Comparison of ENCODE assay signal across 8 cellular contexts in genomic region chr4:154779362-154779947, GRCh38. TPM values are rescaled to one million over a fixed set of nuclear protein-coding genes. Genes with fewer than 3 reads are reported as not detected.
DNase-seq lines count a peak whose midpoint lies in the region; ATAC-seq and TF ChIP-seq lines count a peak whose summit lies in the region.

No MANE protein-coding gene starts in this region.

- intact Hi-C loops in dorsolateral prefrontal cortex (cut with DNase I) = loop anchor here in 1 of 2 donors (5.0 to 10.0 kb wide), 3 partner anchors 92 to 155 kb away; no protein-coding TSS in a partner anchor

- TF ChIP-seq CTCF in NB4 (IDR thresholded peaks at IDR 0.05; ENCODE audit: low read depth, low read length) = peak; percentile 12
- TF ChIP-seq CTCF in dorsolateral prefrontal cortex (IDR thresholded peaks at IDR 0.05 in 54 of 56, conservative IDR thresholded peaks at IDR 0.05 in 2 of 56; ENCODE audit: low read depth in 1 of 56, partially characterized antibody in 56 of 56) = peak in 55 of 56 donors; percentile 36 to 77 (median 60)
- TF ChIP-seq CTCF in neural progenitor cell (IDR thresholded peaks at IDR 0.05) = peak; percentile 70

- no peaks in the 10 kb centered on the region for H4K20me1 ChIP-seq in neural progenitor cell (ENCODE audit: low read depth)

- TF ChIP-seq POLR2A in NB4 (IDR thresholded peaks at IDR 0.05; ENCODE audit: extremely low read depth, insufficient read length) = no peak

- H3K27ac ChIP-seq in dorsolateral prefrontal cortex (no peak overlapping the region), neural progenitor cell (no peak overlapping the region)

- no peak overlapping the region for H3K4me2 ChIP-seq in neural progenitor cell

- no peaks in the 10 kb centered on the region for H3K27me3 Mint-ChIP-seq in neural progenitor cell (ENCODE audit: insufficient read depth, low read depth)

- no peak overlapping the region for H2AFZ ChIP-seq in neural progenitor cell (replicated peaks)

- no peaks in the 10 kb centered on the region for H3K9me3 ChIP-seq in neural progenitor cell (ENCODE audit: low read depth)

- H3K27ac Mint-ChIP-seq in neural progenitor cell = no peak overlapping the region

- H3K4me3 ChIP-seq in NB4 (ENCODE audit: low read depth, low read length) (no peak overlapping the region), dorsolateral prefrontal cortex (no peak overlapping the region), neural progenitor cell (no peak overlapping the region)

- H3K36me3 ChIP-seq in neural progenitor cell = no peaks in the 10 kb centered on the region

- DNase-seq in EL (peak; percentile 7), NB4 (ENCODE audit: low read depth) (peak; percentile 8), dorsolateral prefrontal cortex (no peak), neural progenitor cell (ENCODE audit: low spot score) (peak; percentile 41), T1000 (lab: John Stamatoyannopoulos, UW) (no peak)
- no peak for DNase-seq in stimulated activated CD4-positive, alpha-beta T cell treated with anti-CD3 and anti-CD28 coated beads, Interleukin-1b, Interleukin-23, amount 100 ng/mL, for 48 hours

- H3K4me1 Mint-ChIP-seq in neural progenitor cell = no peaks in the 10 kb centered on the region

- no peaks in the 10 kb centered on the region for H3K36me3 Mint-ChIP-seq in neural progenitor cell

- H3F3A ChIP-seq in neural progenitor cell (ENCODE audit: low read depth) = no peaks in the 10 kb centered on the region

- H3K9me3 Mint-ChIP-seq in neural progenitor cell = no peaks in the 10 kb centered on the region

- H3K4me3 Mint-ChIP-seq in neural progenitor cell = no peak overlapping the region

- H3K4me1 ChIP-seq in neural progenitor cell = no peaks in the 10 kb centered on the region

- peaks cover 0 to 27% (median 3%) of the 10 kb centered on the region in 45 donors for H3K27me3 ChIP-seq in dorsolateral prefrontal cortex
- no peaks in the 10 kb centered on the region for H3K27me3 ChIP-seq in neural progenitor cell

- no peak overlapping the region for H3K9ac ChIP-seq in neural progenitor cell

- no peaks in the 10 kb centered on the region for H3K79me2 ChIP-seq in neural progenitor cell (ENCODE audit: low read depth)

- ATAC-seq in HG02571 (IDR thresholded peaks at IDR 0.05; ENCODE audit: unreplicated experiment) = no peak
- ATAC-seq in GM19467 (IDR thresholded peaks at IDR 0.05; ENCODE audit: unreplicated experiment) = no peak

RNA-seq across cellular contexts. Expression of gene RBM46, which starts 1.6 kb away (rescaled TPM):
- total RNA-seq in dorsolateral prefrontal cortex (under 1 TPM in 24 of 120 experiments, not detected in 96; 0.11 to 0.83 (median 0.22) TPM), neural progenitor cell (ENCODE audit: low replicate concordance) (0.07 and 0.09 TPM in 2 replicates)

RNA-seq across cellular contexts. Expression of gene LRAT, which starts 35.7 kb away (rescaled TPM):
- total RNA-seq in dorsolateral prefrontal cortex (1 to 10 TPM in 93 of 120 experiments, under 1 TPM in 27; 0.44 to 4.9 (median 1.5) TPM), neural progenitor cell (ENCODE audit: low replicate concordance) (0.81 and 0.94 TPM in 2 replicates)

Comparison
In these comparisons a context has a peak if more than half of its experiments do, and no peak if none do; other contexts are left out.
1. DNase-seq: peak in EL (single experiment), NB4 (single experiment) and neural progenitor cell (single experiment); none in dorsolateral prefrontal cortex (0 of 10), T1000 (single experiment) and stimulated activated CD4-positive, alpha-beta T cell treated with anti-CD3 and anti-CD28 coated beads, Interleukin-1b, Interleukin-23, amount 100 ng/mL, for 48 hours (single experiment).
2. CTCF ChIP-seq: peak in every context shown above with its lines; median percentile 70 in neural progenitor cell; 60 in dorsolateral prefrontal cortex; 12 in NB4.